ENCODE assay signal across 13 cellular contexts in genomic region chr19:29928831-29929230, GRCh38. TPM values are rescaled to one million over a fixed set of nuclear protein-coding genes. Genes with fewer than 3 reads are reported as not detected.
A peak's percentile ranks its signal among the peaks of the same experiment; 100 is the strongest.
DNase-seq lines count a peak whose midpoint lies in the region; ATAC-seq and TF ChIP-seq lines count a peak whose summit lies in the region.
"Had no signal": no experiment of that assay in that cellular context is flagged by ENCODE, and none has a peak within 500 bp of the region (broad histone marks: within the 10 kb centered on the region; RNA-seq: fewer than 3 reads in every experiment).

No MANE protein-coding gene starts in this region.

- TF ChIP-seq CTCF in GM13977 (IDR thresholded peaks at IDR 0.05; ENCODE audit: extremely low read depth, insufficient read depth, missing control alignments) (no peak), endothelial cell (IDR thresholded peaks at IDR 0.05; ENCODE audit: unreplicated experiment) (no peak), foreskin keratinocyte (conservative IDR thresholded peaks at IDR 0.05) (no peak)

- no peaks in the 10 kb centered on the region for H3K9me3 Mint-ChIP-seq in activated CD8-positive, alpha-beta T cell treated with anti-CD3 and anti-CD28 coated beads, Interleukin-2, amount 10 ng/mL, durations not matched to agents 7 days and 5 days (ENCODE audit: insufficient read depth)
- H3K9me3 Mint-ChIP-seq in endothelial cell (ENCODE audit: unreplicated experiment) = no peaks in the 10 kb centered on the region

- no peaks in the 10 kb centered on the region for H3K36me3 Mint-ChIP-seq in activated CD8-positive, alpha-beta T cell treated with anti-CD3 and anti-CD28 coated beads, Interleukin-2, amount 10 ng/mL, durations not matched to agents 7 days and 5 days (ENCODE audit: low read depth)
- peaks cover 3% of the 10 kb centered on the region for H3K36me3 Mint-ChIP-seq in endothelial cell (ENCODE audit: low read depth, unreplicated experiment)

- H3K27ac Mint-ChIP-seq in activated CD8-positive, alpha-beta T cell treated with anti-CD3 and anti-CD28 coated beads, Interleukin-2, amount 10 ng/mL, durations not matched to agents 7 days and 5 days = no peak overlapping the region
- H3K27ac Mint-ChIP-seq in endothelial cell (ENCODE audit: unreplicated experiment) = no peak overlapping the region
- H3K27ac Mint-ChIP-seq: H9 had no signal

- H3K4me1 Mint-ChIP-seq in activated CD8-positive, alpha-beta T cell treated with anti-CD3 and anti-CD28 coated beads, Interleukin-2, amount 10 ng/mL, durations not matched to agents 7 days and 5 days (ENCODE audit: low read depth) = no peaks in the 10 kb centered on the region
- H3K4me1 Mint-ChIP-seq in endothelial cell (ENCODE audit: unreplicated experiment) = peaks cover 11% of the 10 kb centered on the region

- no peak overlapping the region for H3K4me3 Mint-ChIP-seq in activated CD8-positive, alpha-beta T cell treated with anti-CD3 and anti-CD28 coated beads, Interleukin-2, amount 10 ng/mL, durations not matched to agents 7 days and 5 days
- H3K4me3 Mint-ChIP-seq in endothelial cell (ENCODE audit: unreplicated experiment) = no peak overlapping the region
- H3K4me3 Mint-ChIP-seq: H9 had no signal

- CTCF ChIA-PET in activated CD8-positive, alpha-beta T cell treated with anti-CD3 and anti-CD28 coated beads, Interleukin-2, amount 10 ng/mL, durations not matched to agents 7 days and 5 days (lab: Charles Lee) = no interaction called here

- in situ Hi-C loops in GM13977 (cut with MboI; ENCODE audit: low pct_unique_long_range_greater_than_20kb, low sequenced_read_pairs, unreplicated experiment) = no loop called here

- no peaks in the 10 kb centered on the region for H3K27me3 ChIP-seq in foreskin keratinocyte
- H3K27me3 ChIP-seq: thyroid gland had no signal

- POLR2A ChIA-PET in activated CD8-positive, alpha-beta T cell treated with anti-CD3 and anti-CD28 coated beads, Interleukin-2, amount 10 ng/mL, durations not matched to agents 7 days and 5 days (lab: Charles Lee) = no interaction called here

- no peak overlapping the region for H3K27ac ChIP-seq in foreskin keratinocyte
- H3K27ac ChIP-seq: thyroid gland had no signal

- peak; percentile 53 for DNase-seq in GM13977 (ENCODE audit: low spot score)
- DNase-seq in SHP77 treated with DMSO at 0.1 percent for 48 hours (lab: John Stamatoyannopoulos, UW) = no peak
- no peak for DNase-seq in activated CD8-positive, alpha-beta T cell treated with anti-CD3 and anti-CD28 coated beads, Interleukin-2, amount 10 ng/mL, durations not matched to agents 7 days and 5 days
- no peak for DNase-seq in endothelial cell (ENCODE audit: low spot score)
- no peak for DNase-seq in foreskin keratinocyte
- DNase-seq: activated CD4-positive, alpha-beta T cell treated with anti-CD3 and anti-CD28 coated beads, Interleukin-2, amount 50 U/mL, for 1 hour; activated naive CD4-positive, alpha-beta T cell treated with Interleukin-2 at 50 U/mL for 16 hours; SW 1271; thyroid gland had no signal

- peak; percentile 76 for ATAC-seq in GM19452 (IDR thresholded peaks at IDR 0.05; ENCODE audit: unreplicated experiment)
- peak; percentile 79 for ATAC-seq in HG02798 (IDR thresholded peaks at IDR 0.05; ENCODE audit: poor library complexity, unreplicated experiment)
- peak; percentile 57 for ATAC-seq in HG03520 (IDR thresholded peaks at IDR 0.05; ENCODE audit: unreplicated experiment)
- no peak for ATAC-seq in activated CD8-positive, alpha-beta T cell treated with anti-CD3 and anti-CD28 coated beads, Interleukin-2, amount 10 ng/mL, durations not matched to agents 7 days and 5 days
- ATAC-seq in foreskin keratinocyte = no peak

- H3K4me1 ChIP-seq in foreskin keratinocyte = no peaks in the 10 kb centered on the region
- H3K4me1 ChIP-seq: thyroid gland had no signal

- peaks cover 3% of the 10 kb centered on the region for H3K27me3 Mint-ChIP-seq in activated CD8-positive, alpha-beta T cell treated with anti-CD3 and anti-CD28 coated beads, Interleukin-2, amount 10 ng/mL, durations not matched to agents 7 days and 5 days (ENCODE audit: low read depth)
- peaks cover 9% of the 10 kb centered on the region for H3K27me3 Mint-ChIP-seq in endothelial cell (ENCODE audit: unreplicated experiment)

RNA-seq across cellular contexts. Expression of gene URI1, which starts 13.2 kb away (rescaled TPM):
- 10 to 100 TPM; 48.1 to 54.3 TPM for total RNA-seq in activated CD8-positive, alpha-beta T cell treated with anti-CD3 and anti-CD28 coated beads, Interleukin-2, amount 10 ng/mL, durations not matched to agents 7 days and 5 days
- total RNA-seq in endothelial cell (ENCODE audit: unreplicated experiment) (38.2 TPM), foreskin keratinocyte (68.2 and 72.4 TPM in 2 replicates)
- 34.8 and 39.2 TPM in 2 replicates for polyA plus RNA-seq in foreskin keratinocyte

Comparison
In these comparisons a context has a peak if more than half of its experiments do, and no peak if none do; other contexts are left out.
1. ATAC-seq: peak in GM19452 (single experiment), HG02798 (single experiment) and HG03520 (single experiment); none in activated CD8-positive, alpha-beta T cell treated with anti-CD3 and anti-CD28 coated beads, Interleukin-2, amount 10 ng/mL, durations not matched to agents 7 days and 5 days (single experiment) and foreskin keratinocyte (single experiment).